1 cellular context compared by ENCODE assay signal in the genomic region with DNA sequence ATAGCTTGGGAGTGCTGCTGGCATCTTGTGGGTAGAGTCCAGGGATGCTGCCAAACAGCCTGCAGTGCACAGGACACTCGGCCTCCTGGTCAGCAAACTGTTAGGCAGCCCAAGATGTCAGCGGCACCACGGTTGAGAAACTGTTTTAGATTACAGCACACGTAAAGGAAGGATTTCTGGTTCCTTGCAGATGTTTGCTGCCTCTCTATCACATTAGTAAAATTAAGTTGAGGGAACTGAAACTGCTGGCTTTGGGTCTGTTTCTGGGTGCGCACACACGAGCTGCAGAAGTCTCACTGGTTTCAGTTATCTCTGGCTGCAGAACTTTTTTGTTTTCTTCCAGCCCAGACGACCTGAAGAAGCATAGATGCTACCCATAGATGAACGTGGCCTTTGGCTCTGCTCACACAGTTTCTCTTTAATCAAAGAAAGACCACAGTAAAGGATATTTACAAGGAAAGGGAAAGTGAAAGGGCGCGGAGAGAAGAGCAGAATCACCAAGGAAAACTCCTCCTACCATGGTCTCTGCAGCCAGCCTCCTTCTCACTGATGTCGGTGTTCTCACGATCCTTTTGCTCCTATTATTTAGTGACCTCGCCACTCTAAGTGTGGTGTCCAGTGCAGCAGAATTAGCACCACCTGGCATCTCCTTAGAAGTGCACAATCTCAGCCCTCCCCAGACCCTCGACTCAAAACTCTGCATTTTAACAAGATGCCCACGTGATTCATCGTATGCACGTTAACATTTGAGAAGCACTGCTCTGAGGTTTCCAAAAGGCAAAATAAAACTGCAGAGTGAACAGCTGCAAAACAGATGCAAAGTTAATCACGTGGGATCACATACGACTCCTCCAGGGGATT.
TF ChIP-seq lines count a peak whose summit lies in the region.

No MANE protein-coding gene starts in this region.

TF ChIP-seq in endothelial cell of umbilical vein, 7 proteins besides CTCF, POLR2A, EP300 and RAD21:
- TF ChIP-seq MYC (IDR thresholded peaks at IDR 0.05; ENCODE audit: low read depth, low read length) (no peak), JUN (IDR thresholded peaks at IDR 0.05; ENCODE audit: borderline replicate concordance, insufficient read depth, insufficient read length, low read depth) (no peak), POLR2AphosphoS5 (IDR thresholded peaks at IDR 0.05; ENCODE audit: insufficient read depth, low read depth, low read length) (no peak), GATA2 (IDR thresholded peaks at IDR 0.05; ENCODE audit: insufficient read depth, insufficient read length, low read depth, low read length) (no peak), EZH2 (IDR thresholded peaks at IDR 0.05; ENCODE audit: borderline replicate concordance, low read depth, low read length, severe bottlenecking) (no peak), FOS (IDR thresholded peaks at IDR 0.05; ENCODE audit: borderline replicate concordance, insufficient read depth, low read length) (no peak)
- TF ChIP-seq, protein P1, sequence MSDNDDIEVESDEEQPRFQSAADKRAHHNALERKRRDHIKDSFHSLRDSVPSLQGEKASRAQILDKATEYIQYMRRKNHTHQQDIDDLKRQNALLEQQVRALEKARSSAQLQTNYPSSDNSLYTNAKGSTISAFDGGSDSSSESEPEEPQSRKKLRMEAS (IDR thresholded peaks at IDR 0.05; ENCODE audit: insufficient read depth, insufficient read length), result no peak
